ENCODE assay signal across 16 cellular contexts in genomic region chr7:131529179-131529578, GRCh38.
"Had no signal": no experiment of that assay in that cellular context is flagged by ENCODE, and none has a peak within 500 bp of the region (broad histone marks: within the 10 kb centered on the region; RNA-seq: fewer than 3 reads in every experiment).

No MANE protein-coding gene starts in this region.

- H3K27me3 ChIP-seq: adrenal gland, left lung, tibial artery, vagina had no signal

- H3K27me3 Mint-ChIP-seq: dendritic cell treated with granulocyte-macrophage colony-stimulating factor and Interleukin-4, amounts not matched to agents 40 ng/mL and 50 ng/mL, for 4 days had no signal

- H3K9me3 Mint-ChIP-seq: activated T-helper 2 cell treated with anti-CD3 and anti-CD28 coated beads, Interferon-gamma antibody, Interleukin-2, Interleukin-4, amounts not matched to agents 10 μg/mL and 5 μg/mL and 100 μg/mL, durations not matched to agents 14 hours and 24 hours and 36 hours; dendritic cell treated with granulocyte-macrophage colony-stimulating factor and Interleukin-4, amounts not matched to agents 40 ng/mL and 50 ng/mL, for 4 days; stimulated activated effector memory CD8-positive, alpha-beta T cell treated with anti-CD3 and anti-CD28 coated beads, Interleukin-12 subunit alpha, Interleukin-12 subunit beta, amount 100 ng/mL, for 72 hours had no signal

- H3K79me2 ChIP-seq: parathyroid adenoma had no signal

- H3K4me2 ChIP-seq: smooth muscle cell had no signal

- H3K27ac ChIP-seq: left lung, parathyroid adenoma, tibial artery, vagina had no signal

- H3K4me1 ChIP-seq: adrenal gland, parathyroid adenoma, tibial artery, vagina had no signal

- FAIRE-seq: endometrium had no signal

- DNase-seq: activated naive CD4-positive, alpha-beta T cell treated with anti-CD3 and anti-CD28 coated beads, Interleukin-2, amount 50 U/mL, for 16 hours; adrenal gland; central memory CD4-positive, alpha-beta T cell; foreskin melanocyte; islet precursor cell; retina; T-helper 1 cell; tibial artery had no signal

- H2AFZ ChIP-seq: parathyroid adenoma had no signal

- H3K9me3 ChIP-seq: adrenal gland, left lung, tibial artery, vagina had no signal

- H3K36me3 ChIP-seq: adrenal gland, left lung, tibial artery, vagina had no signal

- H3K27ac Mint-ChIP-seq: activated T-helper 2 cell treated with anti-CD3 and anti-CD28 coated beads, Interferon-gamma antibody, Interleukin-2, Interleukin-4, amounts not matched to agents 10 μg/mL and 5 μg/mL and 100 μg/mL, durations not matched to agents 14 hours and 24 hours and 36 hours; dendritic cell treated with granulocyte-macrophage colony-stimulating factor and Interleukin-4, amounts not matched to agents 40 ng/mL and 50 ng/mL, for 4 days; stimulated activated effector memory CD8-positive, alpha-beta T cell treated with anti-CD3 and anti-CD28 coated beads, Interleukin-12 subunit alpha, Interleukin-12 subunit beta, amount 100 ng/mL, for 72 hours had no signal

- ATAC-seq: left lung; stimulated activated effector memory CD8-positive, alpha-beta T cell treated with anti-CD3 and anti-CD28 coated beads, Interleukin-12 subunit alpha, Interleukin-12 subunit beta, amount 100 ng/mL, for 72 hours had no signal

- H3K9ac ChIP-seq: parathyroid adenoma had no signal

- H3K4me3 ChIP-seq: adrenal gland, left lung, smooth muscle cell, tibial artery, vagina had no signal

- H3K4me3 Mint-ChIP-seq: dendritic cell treated with granulocyte-macrophage colony-stimulating factor and Interleukin-4, amounts not matched to agents 40 ng/mL and 50 ng/mL, for 4 days; stimulated activated effector memory CD8-positive, alpha-beta T cell treated with anti-CD3 and anti-CD28 coated beads, Interleukin-12 subunit alpha, Interleukin-12 subunit beta, amount 100 ng/mL, for 72 hours had no signal

- H3K36me3 Mint-ChIP-seq: stimulated activated effector memory CD8-positive, alpha-beta T cell treated with anti-CD3 and anti-CD28 coated beads, Interleukin-12 subunit alpha, Interleukin-12 subunit beta, amount 100 ng/mL, for 72 hours had no signal
